ENCODE assay signal across 15 cellular contexts in the genomic region with DNA sequence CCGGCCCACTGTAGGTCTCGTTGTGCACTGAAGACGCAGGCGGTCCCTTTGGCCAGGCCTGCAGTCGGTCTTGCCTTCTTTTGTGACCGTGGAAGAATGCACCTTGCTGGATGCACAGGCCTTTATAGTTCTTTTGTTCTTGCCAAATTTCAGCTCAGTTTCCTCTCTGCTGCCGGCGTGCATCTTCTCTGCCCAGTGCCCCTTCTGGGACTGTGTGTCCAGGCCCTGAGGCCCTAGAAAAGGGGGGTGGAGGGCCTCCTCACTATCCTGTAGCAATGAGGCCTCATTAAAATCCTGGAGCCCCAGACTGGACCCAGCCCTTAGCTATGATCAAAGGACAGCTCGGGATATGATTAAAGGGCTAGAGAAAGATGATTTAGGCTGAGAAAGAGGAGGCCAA.
DNase-seq lines count a peak whose midpoint lies in the region; ATAC-seq and TF ChIP-seq lines count a peak whose summit lies in the region.
"Had no signal": no experiment of that assay in that cellular context is flagged by ENCODE, and none has a peak within 500 bp of the region (broad histone marks: within the 10 kb centered on the region; RNA-seq: fewer than 3 reads in every experiment).

No MANE protein-coding gene starts in this region.

- intact Hi-C loops in left ventricle myocardium inferior (cut with micrococcal nuclease) (no loop called here), cardiac septum (cut with DNase I) (loop anchor here (5.0 kb wide), 2 partner anchors 38 to 52 kb away; no protein-coding TSS in a partner anchor), aorta (cut with DNase I) (loop anchor here (5.0 kb wide), 2 partner anchors 37 to 52 kb away; no protein-coding TSS in a partner anchor)
- intact Hi-C loops in dendritic cell treated with granulocyte-macrophage colony-stimulating factor and Interleukin-4, amounts not matched to agents 40 ng/mL and 50 ng/mL, for 4 days (cut with micrococcal nuclease), result loop anchor here (5.0 to 10.0 kb wide), 2 partner anchors 38 to 54 kb away; no protein-coding TSS in a partner anchor

- no peak overlapping the region for H3K4me3 Mint-ChIP-seq in dendritic cell treated with granulocyte-macrophage colony-stimulating factor and Interleukin-4, amounts not matched to agents 40 ng/mL and 50 ng/mL, for 4 days
- H3K4me3 Mint-ChIP-seq in activated T-cell treated with anti-CD3 and anti-CD28 coated beads, Interleukin-2, amount 50 U/mL, for 24 hours, result no peak overlapping the region

- H3K27ac ChIP-seq in left ventricle myocardium inferior (replicated peaks) (peak overlapping the region; percentile 98), osteoblast (ENCODE audit: low read depth, low read length) (peak overlapping the region; percentile 92), aorta (ENCODE audit: low read depth in 1 of 2, low read length in 2 of 2) (no peak overlapping the region)
- H3K27ac ChIP-seq: right lobe of liver had no signal

- no peak overlapping the region for H3K4me3 ChIP-seq in left ventricle myocardium inferior
- no peak overlapping the region for H3K4me3 ChIP-seq in osteoblast (ENCODE audit: insufficient read depth, low read length)
- H3K4me3 ChIP-seq in aorta (ENCODE audit: low read length in 2 of 2), result no peak overlapping the region
- H3K4me3 ChIP-seq: lung, right lobe of liver had no signal

- H3K9me3 ChIP-seq in left ventricle myocardium inferior (replicated peaks), result no peaks in the 10 kb centered on the region
- no peaks in the 10 kb centered on the region for H3K9me3 ChIP-seq in osteoblast (ENCODE audit: low read depth, low read length)
- H3K9me3 ChIP-seq in aorta (ENCODE audit: control insufficient read depth, low read length), result no peaks in the 10 kb centered on the region
- H3K9me3 ChIP-seq: right lobe of liver had no signal

- peaks cover 81% of the 10 kb centered on the region for H3K4me1 ChIP-seq in left ventricle myocardium inferior
- peaks cover 65% of the 10 kb centered on the region for H3K4me1 ChIP-seq in osteoblast (ENCODE audit: insufficient read depth, low read length)
- H3K4me1 ChIP-seq in aorta (ENCODE audit: control insufficient read depth in 1 of 2, insufficient read depth in 2 of 2, low read length in 2 of 2), result peaks cover 0 to 3% of the 10 kb centered on the region in 2 donors

- no peak overlapping the region for H2AFZ ChIP-seq in osteoblast (ENCODE audit: low read length)

- H3K79me2 ChIP-seq in osteoblast (ENCODE audit: insufficient read depth, low read length), result peaks cover 94% of the 10 kb centered on the region

- DNase-seq in left ventricle myocardium inferior (no peak), cardiac septum (ENCODE audit: low spot score) (no peak), osteoblast (ENCODE audit: insufficient read length, low spot score, missing footprints) (peak; percentile 68), aorta (peak; percentile 11 to 60), C1 segment of cervical spinal cord (lab: John Stamatoyannopoulos, UW) (no peak), A172 (ENCODE audit: low spot score) (no peak)
- DNase-seq in activated T-cell treated with anti-CD3 and anti-CD28 coated beads, Interleukin-2, amount 50 U/mL, for 24 hours, result no peak
- DNase-seq: activated CD4-positive, CD25-positive, alpha-beta regulatory T cell treated with anti-CD3 and anti-CD28 coated beads, Interleukin-2, amount 50 U/mL, for 72 hours; activated gamma-delta T cell; glutamatergic neuron; NCI-H510A; SHP77 treated with DMSO at 0.1 percent for 48 hours had no signal

- H3K36me3 ChIP-seq in left ventricle myocardium inferior, result no peaks in the 10 kb centered on the region
- no peaks in the 10 kb centered on the region for H3K36me3 ChIP-seq in osteoblast (ENCODE audit: insufficient read depth, low read length)
- H3K36me3 ChIP-seq in aorta (ENCODE audit: control insufficient read depth in 1 of 2, insufficient read depth in 2 of 2, low read length in 1 of 2), result no peaks in the 10 kb centered on the region
- H3K36me3 ChIP-seq: right lobe of liver had no signal

- no peaks in the 10 kb centered on the region for H3K27me3 Mint-ChIP-seq in dendritic cell treated with granulocyte-macrophage colony-stimulating factor and Interleukin-4, amounts not matched to agents 40 ng/mL and 50 ng/mL, for 4 days
- H3K27me3 Mint-ChIP-seq in activated T-cell treated with anti-CD3 and anti-CD28 coated beads, Interleukin-2, amount 50 U/mL, for 24 hours, result no peaks in the 10 kb centered on the region

- no peaks in the 10 kb centered on the region for H3K9me3 Mint-ChIP-seq in dendritic cell treated with granulocyte-macrophage colony-stimulating factor and Interleukin-4, amounts not matched to agents 40 ng/mL and 50 ng/mL, for 4 days
- no peaks in the 10 kb centered on the region for H3K9me3 Mint-ChIP-seq in activated T-cell treated with anti-CD3 and anti-CD28 coated beads, Interleukin-2, amount 50 U/mL, for 24 hours

- H4K20me1 ChIP-seq in osteoblast (ENCODE audit: insufficient read depth, low read length), result peaks cover 53% of the 10 kb centered on the region

- H3K27me3 ChIP-seq in left ventricle myocardium inferior (ENCODE audit: low read depth) (no peaks in the 10 kb centered on the region), osteoblast (ENCODE audit: insufficient read depth, low read length) (no peaks in the 10 kb centered on the region), aorta (ENCODE audit: control insufficient read depth in 1 of 2, insufficient read depth in 2 of 2, low read length in 1 of 2) (no peaks in the 10 kb centered on the region)
- H3K27me3 ChIP-seq: right lobe of liver had no signal

- TF ChIP-seq CTCF in left ventricle myocardium inferior (IDR thresholded peaks at IDR 0.05; ENCODE audit: borderline replicate concordance) (no peak), osteoblast (IDR thresholded peaks at IDR 0.05; ENCODE audit: extremely low read depth, low read depth, low read length) (no peak)

- no peak for ATAC-seq in aorta (ENCODE audit: low FRiP score)
- ATAC-seq: right lobe of liver had no signal

- peaks cover 83% of the 10 kb centered on the region for H3K4me1 Mint-ChIP-seq in dendritic cell treated with granulocyte-macrophage colony-stimulating factor and Interleukin-4, amounts not matched to agents 40 ng/mL and 50 ng/mL, for 4 days (ENCODE audit: low read depth)
- peaks cover 58% of the 10 kb centered on the region for H3K4me1 Mint-ChIP-seq in activated T-cell treated with anti-CD3 and anti-CD28 coated beads, Interleukin-2, amount 50 U/mL, for 24 hours (ENCODE audit: low read depth)

- WGBS in aorta, 2 donors, result 90 to 93% methylated on average over 9 of the region's 9 CpGs

- peak overlapping the region; percentile 58 for H3K27ac Mint-ChIP-seq in dendritic cell treated with granulocyte-macrophage colony-stimulating factor and Interleukin-4, amounts not matched to agents 40 ng/mL and 50 ng/mL, for 4 days
- no peak overlapping the region for H3K27ac Mint-ChIP-seq in activated T-cell treated with anti-CD3 and anti-CD28 coated beads, Interleukin-2, amount 50 U/mL, for 24 hours

- H3K36me3 Mint-ChIP-seq in dendritic cell treated with granulocyte-macrophage colony-stimulating factor and Interleukin-4, amounts not matched to agents 40 ng/mL and 50 ng/mL, for 4 days (ENCODE audit: low read depth), result peaks cover 27% of the 10 kb centered on the region
- peaks cover 2% of the 10 kb centered on the region for H3K36me3 Mint-ChIP-seq in activated T-cell treated with anti-CD3 and anti-CD28 coated beads, Interleukin-2, amount 50 U/mL, for 24 hours (ENCODE audit: low read depth)

- H3K4me2 ChIP-seq in osteoblast (ENCODE audit: insufficient read depth, low read length), result peak overlapping the region; percentile 19

Comparison
In these comparisons a context has a peak if more than half of its experiments do, and no peak if none do; other contexts are left out.
1. DNase-seq: peak in osteoblast (single experiment) and aorta (2 of 2); none in left ventricle myocardium inferior (single experiment), cardiac septum (single experiment), C1 segment of cervical spinal cord (0 of 14), A172 (single experiment) and activated T-cell treated with anti-CD3 and anti-CD28 coated beads, Interleukin-2, amount 50 U/mL, for 24 hours (single experiment).
2. H3K27ac ChIP-seq: peak in left ventricle myocardium inferior (single experiment) and osteoblast (single experiment); none in aorta (0 of 2).